8 cellular contexts compared by ENCODE assay signal in the genomic region with DNA sequence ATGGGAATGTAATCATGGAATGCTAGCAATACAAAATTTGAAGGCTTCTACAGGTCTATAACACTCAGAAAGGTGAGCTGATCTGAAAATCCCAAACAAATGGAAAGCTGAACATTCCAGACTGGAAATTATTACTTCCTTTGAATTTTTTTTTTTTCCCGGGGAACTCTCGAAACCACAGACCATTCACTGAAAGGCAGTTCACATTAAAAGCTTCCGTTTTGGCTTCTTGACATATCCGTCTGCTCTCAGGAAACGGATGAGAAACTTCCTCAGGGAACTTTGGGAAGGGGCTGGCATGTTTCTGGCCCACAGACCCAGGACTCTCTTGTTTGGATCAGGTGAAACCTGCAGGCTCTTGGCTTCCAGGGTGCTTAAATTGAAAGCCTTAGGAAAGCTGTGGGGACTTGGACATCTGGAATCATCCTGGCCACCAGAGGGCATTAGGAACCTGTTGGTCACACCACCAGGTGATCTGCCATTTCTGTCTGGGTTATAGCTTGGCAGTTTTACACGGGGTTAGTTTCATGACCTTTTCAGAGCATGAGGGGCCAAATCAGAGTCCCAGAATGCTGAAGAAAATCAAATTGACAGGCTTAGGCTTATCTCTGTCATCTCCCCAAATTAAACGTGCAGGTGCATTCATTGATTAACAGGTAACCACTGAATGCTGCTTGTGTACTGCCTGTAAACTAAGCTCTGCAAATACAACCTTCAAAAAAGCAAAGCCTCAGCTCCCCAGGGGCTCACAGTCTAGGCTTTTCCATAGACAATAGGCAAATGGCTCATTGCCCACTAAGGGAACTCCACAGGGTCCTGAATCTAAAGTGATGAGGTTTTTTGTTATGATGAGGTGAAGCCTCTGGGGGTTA. TPM values are rescaled to one million over a fixed set of nuclear protein-coding genes. Genes with fewer than 3 reads are reported as not detected.
DNase-seq lines count a peak whose midpoint lies in the region; ATAC-seq, FAIRE-seq and TF ChIP-seq lines count a peak whose summit lies in the region.

No MANE protein-coding gene starts in this region.

- no peaks in the 10 kb centered on the region for H3K27me3 ChIP-seq in suprapubic skin

- CTCF ChIA-PET in activated CD8-positive, alpha-beta T cell treated with anti-CD3 and anti-CD28 coated beads for 36 hours (lab: Charles Lee) = interaction anchor here (0.6 to 5.0 kb wide), 49 partner anchors 10 to 308 kb away, joined by 3 to 178 read pairs (median 6); no protein-coding TSS in a partner anchor

- H3K27ac Mint-ChIP-seq in activated CD8-positive, alpha-beta T cell treated with anti-CD3 and anti-CD28 coated beads for 36 hours = no peak overlapping the region
- no peak overlapping the region for H3K27ac Mint-ChIP-seq in natural killer cell

- intact Hi-C loops in activated CD8-positive, alpha-beta T cell treated with anti-CD3 and anti-CD28 coated beads for 36 hours (cut with micrococcal nuclease) = loop anchor here (1.0 kb wide), 1 partner anchor 71 kb away; no protein-coding TSS in a partner anchor
- intact Hi-C loops in natural killer cell (cut with micrococcal nuclease) = loop anchor here (1.0 kb wide), 1 partner anchor 71 kb away; no protein-coding TSS in a partner anchor

- POLR2A ChIA-PET in activated CD8-positive, alpha-beta T cell treated with anti-CD3 and anti-CD28 coated beads for 36 hours (lab: Charles Lee) = interaction anchor here (0.8 to 1.7 kb wide), 5 partner anchors 9 to 67 kb away, joined by 3 to 4 read pairs (median 4); no protein-coding TSS in a partner anchor

- peak; percentile 77 for TF ChIP-seq CTCF in activated CD8-positive, alpha-beta T cell treated with anti-CD3 and anti-CD28 coated beads for 36 hours (IDR thresholded peaks at IDR 0.05)
- TF ChIP-seq CTCF in epithelial cell of esophagus (IDR thresholded peaks at IDR 0.05; ENCODE audit: insufficient read depth, low read depth, low read length, missing control alignments) (peak; percentile 84), natural killer cell (IDR thresholded peaks at IDR 0.05) (peak; percentile 52), suprapubic skin (IDR thresholded peaks at IDR 0.05) (peak; percentile 25 to 39)

- peak; percentile 55 for ATAC-seq in HG03045 (IDR thresholded peaks at IDR 0.05; ENCODE audit: unreplicated experiment)
- ATAC-seq in activated CD8-positive, alpha-beta T cell treated with anti-CD3 and anti-CD28 coated beads for 36 hours = peak; percentile 74
- ATAC-seq in natural killer cell = peak; percentile 50 to 66 (median 65)

- H3K27me3 Mint-ChIP-seq in activated CD8-positive, alpha-beta T cell treated with anti-CD3 and anti-CD28 coated beads for 36 hours = peaks cover 16% of the 10 kb centered on the region
- peaks cover 4 to 17% of the 10 kb centered on the region in 2 donors for H3K27me3 Mint-ChIP-seq in natural killer cell (ENCODE audit: low read depth in 2 of 2)

- H3K27ac ChIP-seq in suprapubic skin = no peak overlapping the region

- peak overlapping the region; percentile 29 for H3K4me3 Mint-ChIP-seq in activated CD8-positive, alpha-beta T cell treated with anti-CD3 and anti-CD28 coated beads for 36 hours
- H3K4me3 Mint-ChIP-seq in natural killer cell = peak overlapping the region; percentile 19

- no peaks in the 10 kb centered on the region for H3K36me3 ChIP-seq in suprapubic skin

- no peaks in the 10 kb centered on the region for H3K9me3 ChIP-seq in suprapubic skin

- no peak overlapping the region for H3K4me3 ChIP-seq in epithelial cell of esophagus (ENCODE audit: low read length)
- no peak overlapping the region for H3K4me3 ChIP-seq in suprapubic skin

- peak; percentile 92 to 99 for DNase-seq in NCI-H526 (lab: John Stamatoyannopoulos, UW)
- DNase-seq in activated CD8-positive, alpha-beta T cell treated with anti-CD3 and anti-CD28 coated beads for 36 hours = peak; percentile 80
- DNase-seq in epithelial cell of esophagus (ENCODE audit: low read depth) = peak; percentile 81
- peak; percentile 22 for DNase-seq in natural killer cell
- no peak for DNase-seq in suprapubic skin (ENCODE audit: low spot score in 2 of 2)
- no peak for DNase-seq in dedifferentiated amniotic fluid mesenchymal stem cell (ENCODE audit: extremely low spot score)

- H3K36me3 Mint-ChIP-seq in activated CD8-positive, alpha-beta T cell treated with anti-CD3 and anti-CD28 coated beads for 36 hours (ENCODE audit: low read depth) = no peaks in the 10 kb centered on the region
- no peaks in the 10 kb centered on the region for H3K36me3 Mint-ChIP-seq in natural killer cell

- H3K4me1 Mint-ChIP-seq in activated CD8-positive, alpha-beta T cell treated with anti-CD3 and anti-CD28 coated beads for 36 hours (ENCODE audit: low read depth) = peaks cover 13% of the 10 kb centered on the region
- peaks cover 8 to 15% of the 10 kb centered on the region in 2 donors for H3K4me1 Mint-ChIP-seq in natural killer cell

- H3K4me1 ChIP-seq in suprapubic skin = peaks cover 4% of the 10 kb centered on the region

- TF ChIP-seq EP300 in suprapubic skin (IDR thresholded peaks at IDR 0.05) = no peak

- peak; percentile 93 for FAIRE-seq in G401.6 (lab: Jason Lieb, UNC)

- 3% methylated on average over 7 of the region's 7 CpGs for WGBS in suprapubic skin

- TF ChIP-seq POLR2A in suprapubic skin (IDR thresholded peaks at IDR 0.05) = no peak

- no peaks in the 10 kb centered on the region for H3K9me3 Mint-ChIP-seq in activated CD8-positive, alpha-beta T cell treated with anti-CD3 and anti-CD28 coated beads for 36 hours
- H3K9me3 Mint-ChIP-seq in natural killer cell = no peaks in the 10 kb centered on the region

RNA-seq across cellular contexts. Expression of gene GRAMD1B, which starts 22.7 kb away (rescaled TPM):
- total RNA-seq in activated CD8-positive, alpha-beta T cell treated with anti-CD3 and anti-CD28 coated beads for 36 hours = 10 to 100 TPM; 15.4 to 16.2 TPM
- 10 to 100 TPM in 1 of 3 donors, 1 to 10 TPM in 2; 5.9 to 10.3 (median 8.8) TPM for total RNA-seq in natural killer cell
- total RNA-seq in suprapubic skin = under 1 TPM; 0.08 to 0.64 (median 0.42) TPM

Comparison
In these comparisons a context has a peak if more than half of its experiments do, and no peak if none do; other contexts are left out.
1. DNase-seq: peak in NCI-H526 (2 of 2), activated CD8-positive, alpha-beta T cell treated with anti-CD3 and anti-CD28 coated beads for 36 hours (single experiment), epithelial cell of esophagus (single experiment) and natural killer cell (single experiment); none in suprapubic skin (0 of 2) and dedifferentiated amniotic fluid mesenchymal stem cell (single experiment).
2. CTCF ChIP-seq: peak in every context shown above with its lines; median percentile 84 in epithelial cell of esophagus; 77 in activated CD8-positive, alpha-beta T cell treated with anti-CD3 and anti-CD28 coated beads for 36 hours; 52 in natural killer cell; 32 in suprapubic skin.
3. RNA of gene GRAMD1B, which starts 22.7 kb away (total RNA-seq): 15.4 to 16.2 TPM in activated CD8-positive, alpha-beta T cell treated with anti-CD3 and anti-CD28 coated beads for 36 hours and 5.9 to 10.3 TPM in natural killer cell; 0.08 to 0.64 TPM in suprapubic skin; every median in the first group is over 4 times any median in the second.
4. Peak in every context shown above with its lines, with median percentiles within 50 percentile points of each other: ATAC-seq.